ENCODE assay signal across 6 cellular contexts in genomic region chr4:121702136-121702535, GRCh38.
"Had no signal": no experiment of that assay in that cellular context is flagged by ENCODE, and none has a peak within 500 bp of the region (broad histone marks: within the 10 kb centered on the region; RNA-seq: fewer than 3 reads in every experiment).

No MANE protein-coding gene starts in this region.

- ATAC-seq: GM12878 had no signal

- DNase-seq: GDM1, GF-D8 had no signal

- FAIRE-seq: G401.6, GM12878, GM12892, GM18507 had no signal

- H3K4me3 ChIP-seq: GM12878 had no signal
